7 cellular contexts compared by ENCODE assay signal in genomic region chr16:19717319-19717718, GRCh38. TPM values are rescaled to one million over a fixed set of nuclear protein-coding genes. Genes with fewer than 3 reads are reported as not detected.
DNase-seq lines count a peak whose midpoint lies in the region; ATAC-seq and TF ChIP-seq lines count a peak whose summit lies in the region.

No MANE protein-coding gene starts in this region.

- peak overlapping the region; percentile 79 for H3K4me2 ChIP-seq in HCT116 (ENCODE audit: low read length)

- H3K36me3 ChIP-seq in HCT116 (ENCODE audit: control insufficient read depth in 1 of 2, insufficient read depth in 2 of 2, low read length in 2 of 2) = peaks cover 9 to 18% of the 10 kb centered on the region in 2 experiments; a peak in 3 of 4 replicates
- peaks cover 26% of the 10 kb centered on the region for H3K36me3 ChIP-seq in left ventricle myocardium inferior

- no peak overlapping the region for H2AFZ ChIP-seq in HCT116 (ENCODE audit: low read depth, low read length, poor library complexity, severe bottlenecking)

- DNase-seq in HCT116 (ENCODE audit: low read depth, low spot score) (no peak), left ventricle myocardium inferior (no peak), globus pallidus (ENCODE audit: low spot score) (no peak)

- POLR2A ChIA-PET in HCT116 (lab: Charles Lee) = interaction anchor here (1.2 kb wide), 1 partner anchor 10 kb away, joined by 3 read pairs; no protein-coding TSS in a partner anchor

- H3K9me3 ChIP-seq in HCT116 (ENCODE audit: control insufficient read depth in 1 of 2, insufficient read depth in 1 of 2, low read depth in 1 of 2, low read length in 2 of 2) = no peaks in the 10 kb centered on the region
- H3K9me3 ChIP-seq in left ventricle myocardium inferior (replicated peaks) = no peaks in the 10 kb centered on the region

- H3K79me2 ChIP-seq in HCT116 (ENCODE audit: insufficient read depth, low read length) = peaks cover 78% of the 10 kb centered on the region

- TF ChIP-seq RAD21 in HCT116 (IDR thresholded peaks at IDR 0.05; ENCODE audit: low read depth) = no peak

- no TSS peak for BruUV-seq in HCT116 (replicated peaks; lab: Mats Ljungman, UMichigan)

- no peaks in the 10 kb centered on the region for H3K27me3 ChIP-seq in HCT116 (ENCODE audit: insufficient read depth, low read length)
- no peaks in the 10 kb centered on the region for H3K27me3 ChIP-seq in left ventricle myocardium inferior (ENCODE audit: low read depth)

- H3K9me2 ChIP-seq in HCT116 (ENCODE audit: insufficient read depth) = no peaks in the 10 kb centered on the region

- ATAC-seq in HCT116 (no peak), HG03039 (IDR thresholded peaks at IDR 0.05; ENCODE audit: unreplicated experiment) (no peak), GM18867 (IDR thresholded peaks at IDR 0.05; ENCODE audit: unreplicated experiment) (no peak)

- H3K4me1 ChIP-seq in HCT116 (ENCODE audit: control insufficient read depth in 1 of 2, insufficient read depth in 2 of 2, low read length in 2 of 2) (peaks cover 11 to 24% of the 10 kb centered on the region in 2 experiments), left ventricle myocardium inferior (peaks cover 64% of the 10 kb centered on the region)

- H3K9ac ChIP-seq in HCT116 (ENCODE audit: low read length) = peak overlapping the region; percentile 88

- H3K4me3 ChIP-seq in HCT116 (replicated peaks in 1 of 2; ENCODE audit: low read depth in 1 of 2, low read length in 2 of 2) = peak overlapping the region; percentile 92 to 95
- H3K4me3 ChIP-seq in left ventricle myocardium inferior = peak overlapping the region; percentile 91
- H3K4me3 ChIP-seq in skin epidermis = peak overlapping the region; percentile 65 to 96 (median 89)

- RAD21 ChIA-PET in HCT116 (lab: Charles Lee; ENCODE audit: low non-redundant PET in 1 of 2, low total read pairs in 2 of 2, uncharacterized antibody in 2 of 2, unreplicated experiment in 2 of 2) = no interaction called here

- intact Hi-C loops in HCT116 (cut with micrococcal nuclease) (no loop called here), left ventricle myocardium inferior (cut with micrococcal nuclease) (no loop called here)

- peaks cover 4% of the 10 kb centered on the region; the same call in 1 of the 2 replicates for H4K20me1 ChIP-seq in HCT116 (ENCODE audit: insufficient read depth)

- H3K27ac ChIP-seq in HCT116 (ENCODE audit: low read depth, low read length) (peak overlapping the region; percentile 86), VCaP (peak overlapping the region; percentile 71), left ventricle myocardium inferior (replicated peaks) (peak overlapping the region; percentile 90), skin epidermis (peak overlapping the region in 20 of 21 experiments; percentile 56 to 91 (median 81))

- no peak for TF ChIP-seq POLR2A in HCT116 (IDR thresholded peaks at IDR 0.05; ENCODE audit: borderline replicate concordance, extremely low read depth, insufficient read depth, insufficient read length)

- TF ChIP-seq CTCF in HCT116 (IDR thresholded peaks at IDR 0.05 in 2 of 3, conservative IDR thresholded peaks at IDR 0.05 in 1 of 3; ENCODE audit: borderline replicate concordance in 1 of 3, insufficient read depth in 1 of 3, low read depth in 2 of 3, low read length in 2 of 3) = no peak
- TF ChIP-seq CTCF in VCaP (conservative IDR thresholded peaks at IDR 0.05) = no peak
- no peak for TF ChIP-seq CTCF in left ventricle myocardium inferior (IDR thresholded peaks at IDR 0.05; ENCODE audit: borderline replicate concordance)

- CTCF ChIA-PET in HCT116 (lab: Charles Lee) = no interaction called here

TF ChIP-seq in HCT116, 20 proteins besides CTCF, POLR2A, EP300 and RAD21:
- TF ChIP-seq EZH2phosphoT487 (IDR thresholded peaks at IDR 0.05; ENCODE audit: borderline replicate concordance) (no peak), REST (IDR thresholded peaks at IDR 0.05; ENCODE audit: low read depth) (no peak), SP1 (IDR thresholded peaks at IDR 0.05; ENCODE audit: low read depth) (no peak), ZFX (IDR thresholded peaks at IDR 0.05) (no peak), ATF3 (IDR thresholded peaks at IDR 0.05) (no peak), SIN3A (IDR thresholded peaks at IDR 0.05; ENCODE audit: low read depth) (no peak), ZBTB33 (IDR thresholded peaks at IDR 0.05; ENCODE audit: extremely low read depth, insufficient replicate concordance, low read length) (no peak), ZNF274 (IDR thresholded peaks at IDR 0.05; ENCODE audit: low read depth, low read length) (no peak), TCF7L2 (IDR thresholded peaks at IDR 0.05; ENCODE audit: borderline replicate concordance, extremely low read depth, insufficient read depth, insufficient read length) (no peak), POLR2AphosphoS5 (IDR thresholded peaks at IDR 0.05; ENCODE audit: low read depth, low read length) (no peak), SRF (IDR thresholded peaks at IDR 0.05; ENCODE audit: low read depth) (no peak), YY1 (IDR thresholded peaks at IDR 0.05; ENCODE audit: extremely low read depth, insufficient replicate concordance, low read depth, low read length) (no peak), CBX3 (IDR thresholded peaks at IDR 0.05; ENCODE audit: low read depth) (no peak), JUND (IDR thresholded peaks at IDR 0.05) (no peak), MAX (IDR thresholded peaks at IDR 0.05) (no peak), CEBPB (IDR thresholded peaks at IDR 0.05; ENCODE audit: low read depth) (no peak), ELF1 (IDR thresholded peaks at IDR 0.05; ENCODE audit: borderline replicate concordance, low read depth) (no peak)

RNA-seq across cellular contexts. Expression of gene KNOP1, which starts 0.7 kb away (rescaled TPM):
- total RNA-seq in HCT116 (2021; ENCODE audit: unreplicated experiment) (34.6 TPM), left ventricle myocardium inferior (6.7 TPM)
- 18.1 and 22.4 TPM in 2 replicates for polyA plus RNA-seq in HCT116 (2012)

RNA-seq across cellular contexts. Expression of gene IQCK, which starts 0.8 kb away (rescaled TPM):
- total RNA-seq in HCT116 (2021; ENCODE audit: unreplicated experiment) = 11.8 TPM
- 4.1 and 4.7 TPM in 2 replicates for polyA plus RNA-seq in HCT116 (2012)
- 6.0 TPM for total RNA-seq in left ventricle myocardium inferior
